Comparison of ENCODE assay signal across 9 cellular contexts in genomic region chr10:130902929-130903328, GRCh38.
"Had no signal": no experiment of that assay in that cellular context is flagged by ENCODE, and none has a peak within 500 bp of the region (broad histone marks: within the 10 kb centered on the region; RNA-seq: fewer than 3 reads in every experiment).

No MANE protein-coding gene starts in this region.

- H3K4me3 ChIP-seq: GM23248, GM23338, HAP-1 had no signal

- H3K4me1 Mint-ChIP-seq: H9 had no signal

- H3K9me3 Mint-ChIP-seq: H9 had no signal

- H3K9me3 ChIP-seq: HAP-1 had no signal

- ATAC-seq: GM23338, HCT116 had no signal

- H3K36me3 ChIP-seq: HAP-1 had no signal

- H3K4me1 ChIP-seq: HAP-1 had no signal

- DNase-seq: GM23248, GOT3, H7, H9, HCEC 1CT, HFFc6 had no signal

- H3K9ac ChIP-seq: GM23248 had no signal

- H3K27ac Mint-ChIP-seq: GM23338, H9, HFFc6 had no signal

- H3K27ac ChIP-seq: GM23248 had no signal

- H3K4me3 Mint-ChIP-seq: GM23338, H9, HFFc6 had no signal
